Comparison of ENCODE assay signal across 20 cellular contexts in genomic region chr11:74015919-74016684, GRCh38. TPM values are rescaled to one million over a fixed set of nuclear protein-coding genes. Genes with fewer than 3 reads are reported as not detected.
DNase-seq lines count a peak whose midpoint lies in the region; ATAC-seq lines count a peak whose summit lies in the region.
"Had no signal": no experiment of that assay in that cellular context is flagged by ENCODE, and none has a peak within 500 bp of the region (broad histone marks: within the 10 kb centered on the region; RNA-seq: fewer than 3 reads in every experiment).

No MANE protein-coding gene starts in this region.

- no peaks in the 10 kb centered on the region for H3K27me3 Mint-ChIP-seq in activated naive CD8-positive, alpha-beta T cell
- H3K27me3 Mint-ChIP-seq in activated naive CD8-positive, alpha-beta T cell treated with anti-CD3 and anti-CD28 coated beads for 36 hours = no peaks in the 10 kb centered on the region
- H3K27me3 Mint-ChIP-seq in T-helper 2 cell treated with Interferon-gamma antibody and Interleukin-4, amounts not matched to agents 5 μg/mL and 100 μg/mL, for 36 hours (ENCODE audit: low read depth) = no peaks in the 10 kb centered on the region
- no peaks in the 10 kb centered on the region for H3K27me3 Mint-ChIP-seq in dendritic cell treated with granulocyte-macrophage colony-stimulating factor and Interleukin-4, amounts not matched to agents 40 ng/mL and 50 ng/mL, for 4 days
- no peaks in the 10 kb centered on the region for H3K27me3 Mint-ChIP-seq in stimulated activated naive B cell treated with anti-CD40 and anti-IgM and Interleukin-4, amounts not matched to agents 10 μg/mL and 1 μg/mL and 100 μg/mL, for 72 hours

- H3K9me3 Mint-ChIP-seq in activated naive CD8-positive, alpha-beta T cell (ENCODE audit: low read depth) = no peaks in the 10 kb centered on the region
- no peaks in the 10 kb centered on the region for H3K9me3 Mint-ChIP-seq in activated naive CD8-positive, alpha-beta T cell treated with anti-CD3 and anti-CD28 coated beads for 36 hours
- no peaks in the 10 kb centered on the region for H3K9me3 Mint-ChIP-seq in T-helper 2 cell treated with Interferon-gamma antibody and Interleukin-4, amounts not matched to agents 5 μg/mL and 100 μg/mL, for 36 hours
- H3K9me3 Mint-ChIP-seq in dendritic cell treated with granulocyte-macrophage colony-stimulating factor and Interleukin-4, amounts not matched to agents 40 ng/mL and 50 ng/mL, for 4 days = no peaks in the 10 kb centered on the region
- no peaks in the 10 kb centered on the region for H3K9me3 Mint-ChIP-seq in stimulated activated naive B cell treated with anti-CD40 and anti-IgM and Interleukin-4, amounts not matched to agents 10 μg/mL and 1 μg/mL and 100 μg/mL, for 72 hours
- H3K9me3 Mint-ChIP-seq: nephron had no signal

- intact Hi-C loops in dendritic cell treated with granulocyte-macrophage colony-stimulating factor and Interleukin-4, amounts not matched to agents 40 ng/mL and 50 ng/mL, for 4 days (cut with micrococcal nuclease) = no loop called here

- H3K9me3 ChIP-seq in HAP-1 = no peaks in the 10 kb centered on the region
- H3K9me3 ChIP-seq: suprapubic skin had no signal

- no peak overlapping the region for H3K4me3 ChIP-seq in HAP-1
- H3K4me3 ChIP-seq: suprapubic skin had no signal

- no peak for DNase-seq in activated naive CD8-positive, alpha-beta T cell treated with anti-CD3 and anti-CD28 coated beads for 36 hours
- no peak for DNase-seq in T-helper 2 cell treated with Interferon-gamma antibody and Interleukin-4, amounts not matched to agents 5 μg/mL and 100 μg/mL, for 36 hours (ENCODE audit: low spot score)
- DNase-seq in stimulated activated naive B cell treated with anti-CD40 and anti-IgM and Interleukin-4, amounts not matched to agents 10 μg/mL and 1 μg/mL and 100 μg/mL, for 72 hours = no peak
- DNase-seq in HAP-1 (ENCODE audit: low spot score in 2 of 2) = no peak
- DNase-seq: activated CD4-positive, CD25-positive, alpha-beta regulatory T cell; amygdala; dermis blood vessel endothelial cell; H7; NCI-H1417; NCI-H526 treated with DMSO at 0.1 percent for 48 hours; stimulated activated CD8-positive, alpha-beta memory T cell treated with anti-CD3 and anti-CD28 coated beads, Interleukin-4, amount 100 ng/mL, for 48 hours had no signal

- peak overlapping the region; percentile 46 for H3K27ac Mint-ChIP-seq in activated naive CD8-positive, alpha-beta T cell
- H3K27ac Mint-ChIP-seq in activated naive CD8-positive, alpha-beta T cell treated with anti-CD3 and anti-CD28 coated beads for 36 hours = no peak overlapping the region
- peak overlapping the region; percentile 77 for H3K27ac Mint-ChIP-seq in T-helper 2 cell treated with Interferon-gamma antibody and Interleukin-4, amounts not matched to agents 5 μg/mL and 100 μg/mL, for 36 hours
- H3K27ac Mint-ChIP-seq in dendritic cell treated with granulocyte-macrophage colony-stimulating factor and Interleukin-4, amounts not matched to agents 40 ng/mL and 50 ng/mL, for 4 days = peak overlapping the region; percentile 51
- H3K27ac Mint-ChIP-seq in stimulated activated naive B cell treated with anti-CD40 and anti-IgM and Interleukin-4, amounts not matched to agents 10 μg/mL and 1 μg/mL and 100 μg/mL, for 72 hours = peak overlapping the region; percentile 70
- H3K27ac Mint-ChIP-seq: nephron had no signal

- in situ Hi-C loops in HAP-1 (cut with MboI; ENCODE audit: low sequenced_read_pairs) = no loop called here

- H3K36me3 ChIP-seq in HAP-1 (replicated peaks) = peaks cover 3% of the 10 kb centered on the region

- peaks cover 72% of the 10 kb centered on the region for H3K4me1 Mint-ChIP-seq in activated naive CD8-positive, alpha-beta T cell (ENCODE audit: low read depth)
- peaks cover 48% of the 10 kb centered on the region for H3K4me1 Mint-ChIP-seq in activated naive CD8-positive, alpha-beta T cell treated with anti-CD3 and anti-CD28 coated beads for 36 hours
- peaks cover 51% of the 10 kb centered on the region for H3K4me1 Mint-ChIP-seq in T-helper 2 cell treated with Interferon-gamma antibody and Interleukin-4, amounts not matched to agents 5 μg/mL and 100 μg/mL, for 36 hours (ENCODE audit: low read depth)
- peaks cover 8% of the 10 kb centered on the region for H3K4me1 Mint-ChIP-seq in dendritic cell treated with granulocyte-macrophage colony-stimulating factor and Interleukin-4, amounts not matched to agents 40 ng/mL and 50 ng/mL, for 4 days (ENCODE audit: low read depth)
- peaks cover 36 to 39% of the 10 kb centered on the region in 2 donors for H3K4me1 Mint-ChIP-seq in stimulated activated naive B cell treated with anti-CD40 and anti-IgM and Interleukin-4, amounts not matched to agents 10 μg/mL and 1 μg/mL and 100 μg/mL, for 72 hours
- H3K4me1 Mint-ChIP-seq: nephron had no signal

- no peaks in the 10 kb centered on the region for H3K4me1 ChIP-seq in HAP-1

- ATAC-seq in stimulated activated naive B cell treated with anti-CD40 and anti-IgM and Interleukin-4, amounts not matched to agents 10 μg/mL and 1 μg/mL and 100 μg/mL, for 72 hours (replicated peaks) = no peak
- no peak for ATAC-seq in GM18870 (IDR thresholded peaks at IDR 0.05; ENCODE audit: unreplicated experiment)
- ATAC-seq in GM19328 (IDR thresholded peaks at IDR 0.05; ENCODE audit: unreplicated experiment) = no peak
- ATAC-seq: left lobe of liver, sciatic nerve had no signal

- peaks cover 23% of the 10 kb centered on the region for H3K36me3 Mint-ChIP-seq in activated naive CD8-positive, alpha-beta T cell
- peaks cover 49% of the 10 kb centered on the region for H3K36me3 Mint-ChIP-seq in activated naive CD8-positive, alpha-beta T cell treated with anti-CD3 and anti-CD28 coated beads for 36 hours
- H3K36me3 Mint-ChIP-seq in T-helper 2 cell treated with Interferon-gamma antibody and Interleukin-4, amounts not matched to agents 5 μg/mL and 100 μg/mL, for 36 hours (ENCODE audit: low read depth) = peaks cover 33% of the 10 kb centered on the region
- peaks cover 47% of the 10 kb centered on the region for H3K36me3 Mint-ChIP-seq in dendritic cell treated with granulocyte-macrophage colony-stimulating factor and Interleukin-4, amounts not matched to agents 40 ng/mL and 50 ng/mL, for 4 days (ENCODE audit: low read depth)
- peaks cover 31 to 34% of the 10 kb centered on the region in 2 donors for H3K36me3 Mint-ChIP-seq in stimulated activated naive B cell treated with anti-CD40 and anti-IgM and Interleukin-4, amounts not matched to agents 10 μg/mL and 1 μg/mL and 100 μg/mL, for 72 hours

- H3K27me3 ChIP-seq in HAP-1 (ENCODE audit: low read depth) = no peaks in the 10 kb centered on the region
- H3K27me3 ChIP-seq: suprapubic skin had no signal

- H3K4me3 Mint-ChIP-seq in activated naive CD8-positive, alpha-beta T cell = no peak overlapping the region
- no peak overlapping the region for H3K4me3 Mint-ChIP-seq in activated naive CD8-positive, alpha-beta T cell treated with anti-CD3 and anti-CD28 coated beads for 36 hours
- no peak overlapping the region for H3K4me3 Mint-ChIP-seq in T-helper 2 cell treated with Interferon-gamma antibody and Interleukin-4, amounts not matched to agents 5 μg/mL and 100 μg/mL, for 36 hours
- H3K4me3 Mint-ChIP-seq in dendritic cell treated with granulocyte-macrophage colony-stimulating factor and Interleukin-4, amounts not matched to agents 40 ng/mL and 50 ng/mL, for 4 days = no peak overlapping the region
- no peak overlapping the region for H3K4me3 Mint-ChIP-seq in stimulated activated naive B cell treated with anti-CD40 and anti-IgM and Interleukin-4, amounts not matched to agents 10 μg/mL and 1 μg/mL and 100 μg/mL, for 72 hours
- H3K4me3 Mint-ChIP-seq: nephron had no signal

RNA-seq across cellular contexts. Expression of gene UCP3, which starts 7.2 kb away (rescaled TPM):
- total RNA-seq in activated naive CD8-positive, alpha-beta T cell treated with anti-CD3 and anti-CD28 coated beads for 36 hours = 1 to 10 TPM in 1 of 2 experiments, under 1 TPM in 1; 0.89 to 1.1 TPM

RNA-seq across cellular contexts. Expression of gene UCP2, which starts 33.5 kb away (rescaled TPM):
- 100 to 1,000 TPM; 180 to 181 TPM for total RNA-seq in activated naive CD8-positive, alpha-beta T cell treated with anti-CD3 and anti-CD28 coated beads for 36 hours
- total RNA-seq: MCF 10A had no signal
